In genomic region chr1:224632381-224632871, GRCh38 we compare ENCODE assay signal across 15 cellular contexts. TPM values are rescaled to one million over a fixed set of nuclear protein-coding genes. Genes with fewer than 3 reads are reported as not detected.
DNase-seq lines count a peak whose midpoint lies in the region; ATAC-seq and TF ChIP-seq lines count a peak whose summit lies in the region.
"Had no signal": no experiment of that assay in that cellular context is flagged by ENCODE, and none has a peak within 500 bp of the region (broad histone marks: within the 10 kb centered on the region; RNA-seq: fewer than 3 reads in every experiment).

No MANE protein-coding gene starts in this region.

- H3K4me1 Mint-ChIP-seq in neural progenitor cell: peaks cover 25% of the 10 kb centered on the region

- no peak overlapping the region for H3K4me3 ChIP-seq in cardiac fibroblast (replicated peaks in 1 of 2; ENCODE audit: low read depth in 2 of 2, low read length in 2 of 2)
- no peak overlapping the region for H3K4me3 ChIP-seq in neural progenitor cell
- H3K4me3 ChIP-seq: breast epithelium had no signal

- H3K36me3 ChIP-seq in neural progenitor cell: no peaks in the 10 kb centered on the region
- H3K36me3 ChIP-seq: breast epithelium had no signal

- H3K9ac ChIP-seq in neural progenitor cell: no peak overlapping the region

- no peaks in the 10 kb centered on the region for H3K27me3 ChIP-seq in neural progenitor cell
- H3K27me3 ChIP-seq: breast epithelium had no signal

- no peaks in the 10 kb centered on the region for H3F3A ChIP-seq in neural progenitor cell (ENCODE audit: low read depth)

- TF ChIP-seq CTCF in cardiac fibroblast (IDR thresholded peaks at IDR 0.05; ENCODE audit: low read depth, low read length): no peak
- TF ChIP-seq CTCF in neural progenitor cell (IDR thresholded peaks at IDR 0.05): no peak

- no peak overlapping the region for H3K27ac Mint-ChIP-seq in neural progenitor cell

- H3K4me2 ChIP-seq in neural progenitor cell: no peak overlapping the region

- peaks cover 13% of the 10 kb centered on the region for H3K4me1 ChIP-seq in neural progenitor cell
- H3K4me1 ChIP-seq: breast epithelium had no signal

- peak; percentile 88 for DNase-seq in Daoy (ENCODE audit: low read depth)
- peak; percentile 33 for DNase-seq in LHCN-M2 (ENCODE audit: low read depth)
- DNase-seq in cardiac fibroblast (ENCODE audit: low read depth in 2 of 2): peak; percentile 88 to 92
- DNase-seq in neural progenitor cell (ENCODE audit: low spot score): no peak
- no peak for DNase-seq in stimulated activated CD4-positive, alpha-beta T cell treated with anti-CD3 and anti-CD28 coated beads, Interleukin-4, amount 100 ng/mL, for 1 hour
- no peak for DNase-seq in activated CD4-positive, alpha-beta T cell treated with anti-CD3 and anti-CD28 coated beads, Interleukin-2, amount 50 U/mL, for 48 hours
- no peak for DNase-seq in epidermal melanocyte (ENCODE audit: insufficient read length, low spot score)
- DNase-seq: activated CD4-positive, CD25-positive, alpha-beta regulatory T cell treated with anti-CD3 and anti-CD28 coated beads, Interleukin-2, amount 50 U/mL, for 72 hours; GDM1; mammary epithelial cell; NCI-H1930; stimulated activated CD4-positive, alpha-beta T cell treated with anti-CD3 and anti-CD28 coated beads, Interleukin-2, amount 100 ng/mL, for 48 hours; stimulated activated naive CD4-positive, alpha-beta T cell had no signal

- H2AFZ ChIP-seq in neural progenitor cell (replicated peaks): peak overlapping the region; percentile 1

- H3K79me2 ChIP-seq in neural progenitor cell (ENCODE audit: low read depth): no peaks in the 10 kb centered on the region

- no peaks in the 10 kb centered on the region for H3K9me3 Mint-ChIP-seq in neural progenitor cell

- no peak for ATAC-seq in GM18909 (IDR thresholded peaks at IDR 0.05; ENCODE audit: poor library complexity, unreplicated experiment)

- H3K4me3 Mint-ChIP-seq in neural progenitor cell: no peak overlapping the region

- H3K27me3 Mint-ChIP-seq in neural progenitor cell (ENCODE audit: insufficient read depth, low read depth): no peaks in the 10 kb centered on the region

- H3K9me3 ChIP-seq in neural progenitor cell (ENCODE audit: low read depth): no peaks in the 10 kb centered on the region
- H3K9me3 ChIP-seq: breast epithelium had no signal

- H3K36me3 Mint-ChIP-seq in neural progenitor cell: no peaks in the 10 kb centered on the region

- H4K20me1 ChIP-seq in neural progenitor cell (ENCODE audit: low read depth): no peaks in the 10 kb centered on the region

- H3K27ac ChIP-seq in neural progenitor cell: no peak overlapping the region
- H3K27ac ChIP-seq: breast epithelium had no signal

RNA-seq across cellular contexts. Expression of gene CNIH3, which starts 16.3 kb away (rescaled TPM):
- total RNA-seq in Daoy (2014; rRNA removed; shearing (Covaris generic)): 13.6 and 19.5 TPM in 2 replicates
- total RNA-seq in LHCN-M2 (2014; rRNA removed) (6.2 and 13.4 TPM in 2 replicates), neural progenitor cell (ENCODE audit: low replicate concordance) (2.0 and 2.5 TPM in 2 replicates)
- 1.9 TPM for polyA plus RNA-seq in LHCN-M2 (2012)

Comparison
In these comparisons a context has a peak if more than half of its experiments do, and no peak if none do; other contexts are left out.
1. DNase-seq: peak in Daoy (single experiment), LHCN-M2 (single experiment) and cardiac fibroblast (2 of 2); none in neural progenitor cell (single experiment), stimulated activated CD4-positive, alpha-beta T cell treated with anti-CD3 and anti-CD28 coated beads, Interleukin-4, amount 100 ng/mL, for 1 hour (single experiment), activated CD4-positive, alpha-beta T cell treated with anti-CD3 and anti-CD28 coated beads, Interleukin-2, amount 50 U/mL, for 48 hours (0 of 2) and epidermal melanocyte (single experiment).